In the genomic region with DNA sequence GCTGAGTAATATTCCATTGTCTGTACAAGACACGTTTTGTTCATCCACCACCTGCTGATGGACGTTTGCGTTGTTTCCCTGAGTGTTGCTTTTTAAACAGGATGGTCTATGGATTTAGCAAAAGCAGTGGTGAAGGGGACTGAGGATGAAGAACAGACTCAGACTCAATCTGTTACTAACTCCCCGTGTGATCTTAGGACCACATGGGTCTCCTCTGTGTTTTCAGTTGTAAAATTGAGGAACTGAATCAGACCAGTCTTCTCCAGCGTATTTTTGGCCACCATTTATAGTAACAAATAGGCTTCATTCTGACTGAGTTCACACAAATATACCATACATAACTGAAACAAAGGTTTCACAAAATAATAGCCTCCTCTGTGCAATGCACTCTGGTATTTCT, we compare ENCODE assay signal across 13 cellular contexts.
A peak's percentile ranks its signal among the peaks of the same experiment; 100 is the strongest.
DNase-seq lines count a peak whose midpoint lies in the region; ATAC-seq and TF ChIP-seq lines count a peak whose summit lies in the region.
"Had no signal": no experiment of that assay in that cellular context is flagged by ENCODE, and none has a peak within 500 bp of the region (broad histone marks: within the 10 kb centered on the region; RNA-seq: fewer than 3 reads in every experiment).

No MANE protein-coding gene starts in this region.

- H2AFZ ChIP-seq in OCI-LY7 (ENCODE audit: low read length): no peak overlapping the region; the same call in 1 of the 2 replicates

- H3K27ac Mint-ChIP-seq in immature natural killer cell: no peak overlapping the region

- H3K9me3 Mint-ChIP-seq in activated T-cell treated with anti-CD3 and anti-CD28 coated beads, Interleukin-2, amount 50 U/mL, for 4 hours: no peaks in the 10 kb centered on the region
- H3K9me3 Mint-ChIP-seq in immature natural killer cell: no peaks in the 10 kb centered on the region

- intact Hi-C loops in OCI-LY7 (cut with micrococcal nuclease; ENCODE audit: unreplicated experiment): no loop called here

- H3K4me1 ChIP-seq in OCI-LY7 (ENCODE audit: insufficient read depth, low read length, poor library complexity, severe bottlenecking): peaks cover 50% of the 10 kb centered on the region

- H3K27me3 Mint-ChIP-seq in activated T-cell treated with anti-CD3 and anti-CD28 coated beads, Interleukin-2, amount 50 U/mL, for 4 hours (ENCODE audit: low read depth): no peaks in the 10 kb centered on the region
- H3K27me3 Mint-ChIP-seq in immature natural killer cell (ENCODE audit: low read depth in 3 of 3): peaks cover 0 to 3% (median 0%) of the 10 kb centered on the region in 3 donors

- H4K20me1 ChIP-seq in OCI-LY7 (ENCODE audit: insufficient read depth, low read length): no peaks in the 10 kb centered on the region

- H3K9me2 ChIP-seq in OCI-LY7 (ENCODE audit: insufficient read depth, low read length): no peaks in the 10 kb centered on the region

- POLR2A ChIA-PET in OCI-LY7 (lab: Charles Lee): interaction anchor here (0.9 to 1.3 kb wide), 3 partner anchors 9 to 23 kb away, joined by 3 to 6 read pairs (median 5); no protein-coding TSS in a partner anchor

- H3K36me3 ChIP-seq in OCI-LY7 (ENCODE audit: insufficient read depth, low read length): peaks cover 12% of the 10 kb centered on the region; the same call in 1 of the 2 replicates

- peaks cover 35% of the 10 kb centered on the region; the same call in 1 of the 2 replicates for H3K79me2 ChIP-seq in OCI-LY7 (ENCODE audit: insufficient read depth, low read depth, low read length)

- ATAC-seq in GM18519 (IDR thresholded peaks at IDR 0.05; ENCODE audit: low FRiP score, unreplicated experiment) (peak; percentile 83), GM21526 (IDR thresholded peaks at IDR 0.05; ENCODE audit: low FRiP score, unreplicated experiment) (peak; percentile 87), HG03103 (IDR thresholded peaks at IDR 0.05; ENCODE audit: low read depth, unreplicated experiment) (peak; percentile 89)
- ATAC-seq in activated T-cell treated with anti-CD3 and anti-CD28 coated beads, Interleukin-2, amount 50 U/mL, for 4 hours: no peak
- ATAC-seq: HCT116 had no signal

- H3K4me3 Mint-ChIP-seq in activated T-cell treated with anti-CD3 and anti-CD28 coated beads, Interleukin-2, amount 50 U/mL, for 4 hours: no peak overlapping the region
- no peak overlapping the region for H3K4me3 Mint-ChIP-seq in immature natural killer cell

- H3K27ac ChIP-seq in OCI-LY7 (ENCODE audit: low read depth, low read length, poor library complexity, severe bottlenecking): peak overlapping the region; percentile 81

- peaks cover 23% of the 10 kb centered on the region for H3K36me3 Mint-ChIP-seq in activated T-cell treated with anti-CD3 and anti-CD28 coated beads, Interleukin-2, amount 50 U/mL, for 4 hours (ENCODE audit: insufficient read depth)
- H3K36me3 Mint-ChIP-seq in immature natural killer cell: peaks cover 2 to 4% (median 4%) of the 10 kb centered on the region in 3 donors

- peaks cover 48% of the 10 kb centered on the region for H3K4me1 Mint-ChIP-seq in activated T-cell treated with anti-CD3 and anti-CD28 coated beads, Interleukin-2, amount 50 U/mL, for 4 hours (ENCODE audit: low read depth)
- peaks cover 50 to 73% of the 10 kb centered on the region in 2 donors for H3K4me1 Mint-ChIP-seq in immature natural killer cell

- peak overlapping the region; percentile 25 for H3K4me3 ChIP-seq in OCI-LY7 (ENCODE audit: low read depth, low read length, poor library complexity, severe bottlenecking)

- CTCF ChIA-PET in OCI-LY7 (lab: Charles Lee; ENCODE audit: unreplicated experiment): no interaction called here

- TF ChIP-seq CTCF in OCI-LY7 (conservative IDR thresholded peaks at IDR 0.05; ENCODE audit: low read length): no peak

- peak; percentile 81 for DNase-seq in OCI-LY7 (ENCODE audit: low spot score)
- no peak for DNase-seq in G401 (ENCODE audit: low spot score)
- no peak for DNase-seq in C1 segment of cervical spinal cord (lab: John Stamatoyannopoulos, UW)
- no peak for DNase-seq in activated T-cell treated with anti-CD3 and anti-CD28 coated beads, Interleukin-2, amount 50 U/mL, for 4 hours
- DNase-seq in immature natural killer cell: no peak
- DNase-seq: activated CD4-positive, alpha-beta T cell treated with anti-CD3 and anti-CD28 coated beads, Interleukin-2, amount 50 U/mL, for 1 hour; aorta; NCI-H1694; occipital lobe had no signal

- no peaks in the 10 kb centered on the region for H3K9me3 ChIP-seq in OCI-LY7 (ENCODE audit: low read length)

- peak overlapping the region; percentile 58 for H3K4me2 ChIP-seq in OCI-LY7 (ENCODE audit: low read length)

- in situ Hi-C loops in G401 (cut with HindIII; ENCODE audit: low sequenced_read_pairs): no loop called here

- no TSS peak for BruUV-seq in OCI-LY7 (replicated peaks; lab: Mats Ljungman, UMichigan)

Comparison
In these comparisons a context has a peak if more than half of its experiments do, and no peak if none do; other contexts are left out.
1. ATAC-seq: peak in GM18519 (single experiment), GM21526 (single experiment) and HG03103 (single experiment); none in activated T-cell treated with anti-CD3 and anti-CD28 coated beads, Interleukin-2, amount 50 U/mL, for 4 hours (0 of 2).